ENCODE assay signal across 8 cellular contexts in the genomic region with DNA sequence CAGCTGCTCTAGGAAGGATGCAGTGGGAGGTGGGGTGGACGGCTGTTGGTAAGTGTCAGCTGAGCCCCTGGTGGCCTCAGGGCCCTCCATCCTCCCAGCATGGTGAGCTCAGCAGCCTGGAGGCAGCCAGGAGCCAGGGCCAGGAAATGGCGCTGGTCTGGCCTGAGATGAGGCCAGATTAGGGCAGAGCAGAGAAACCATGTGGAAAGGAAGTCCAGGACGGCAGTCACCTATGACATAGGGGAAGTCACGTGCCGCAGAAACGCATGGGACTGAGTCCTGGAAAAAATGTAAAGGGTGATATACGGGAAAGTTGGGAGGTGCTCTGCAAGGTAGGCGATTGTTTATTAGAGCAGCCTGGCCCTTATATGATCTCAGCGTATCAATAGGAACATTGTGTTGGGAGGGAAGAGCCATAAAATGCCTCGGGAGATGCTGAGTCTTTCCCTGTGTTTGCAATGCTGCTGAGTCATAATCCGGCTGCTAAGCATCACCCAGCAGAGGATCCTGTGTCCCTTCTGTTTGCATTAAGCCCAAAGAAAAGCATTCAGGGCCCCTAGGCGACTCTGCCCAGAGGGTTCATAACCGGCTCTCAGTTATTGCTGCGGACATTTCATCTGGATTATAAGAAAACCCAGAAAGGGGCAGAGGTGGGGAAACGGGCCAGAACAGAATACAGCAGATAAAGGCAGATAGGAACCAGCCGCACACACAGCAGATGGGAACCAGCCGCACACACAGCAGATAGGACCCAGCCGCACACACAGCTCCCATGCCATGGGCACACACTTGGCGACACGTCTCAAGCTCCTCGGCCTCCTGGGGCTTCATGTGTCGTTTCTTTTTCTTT. TPM values are rescaled to one million over a fixed set of nuclear protein-coding genes. Genes with fewer than 3 reads are reported as not detected.
DNase-seq lines count a peak whose midpoint lies in the region; ATAC-seq and TF ChIP-seq lines count a peak whose summit lies in the region.

No MANE protein-coding gene starts in this region.

- H3K4me3 Mint-ChIP-seq in brain: no peak overlapping the region

- H3K27me3 Mint-ChIP-seq in brain: no peaks in the 10 kb centered on the region

- no peaks in the 10 kb centered on the region for H3K9me3 Mint-ChIP-seq in brain

- DNase-seq in Ammon's horn (ENCODE audit: low spot score): peak; percentile 88
- peak; percentile 54 for DNase-seq in LNCaP clone FGC (ENCODE audit: low read depth)
- peak; percentile 97 for DNase-seq in islet precursor cell
- DNase-seq in stimulated activated CD4-positive, alpha-beta T cell treated with anti-CD3 and anti-CD28 coated beads, Interleukin-4, amount 100 ng/mL, for 4 hours: no peak
- no peak for DNase-seq in activated CD4-positive, alpha-beta T cell treated with anti-CD3 and anti-CD28 coated beads for 1 hour

- TF ChIP-seq CTCF in LNCaP clone FGC (IDR thresholded peaks at IDR 0.05; ENCODE audit: control insufficient read depth, extremely low read depth, insufficient read depth): no peak
- TF ChIP-seq CTCF in brain (conservative IDR thresholded peaks at IDR 0.05): no peak

- H3K36me3 Mint-ChIP-seq in brain: peaks cover 11% of the 10 kb centered on the region

- H3K27ac Mint-ChIP-seq in brain: peak overlapping the region; percentile 28 to 92 (median 62)

- no peak for ATAC-seq in HG02623 (IDR thresholded peaks at IDR 0.05; ENCODE audit: unreplicated experiment)
- no peak for ATAC-seq in GM21786 (IDR thresholded peaks at IDR 0.05; ENCODE audit: unreplicated experiment)

- H3K4me1 Mint-ChIP-seq in brain: peaks cover 15% of the 10 kb centered on the region

- no peak overlapping the region for H3K4me3 ChIP-seq in LNCaP clone FGC (ENCODE audit: low read depth, low read length)

RNA-seq across cellular contexts. Expression of gene B3GNT7, which starts 30.3 kb away (rescaled TPM):
- polyA plus RNA-seq in brain (ENCODE audit: insufficient read depth, low read depth, low replicate concordance): 3.4 TPM

Comparison
In these comparisons a context has a peak if more than half of its experiments do, and no peak if none do; other contexts are left out.
1. DNase-seq: peak in Ammon's horn (single experiment), LNCaP clone FGC (single experiment) and islet precursor cell (single experiment); none in stimulated activated CD4-positive, alpha-beta T cell treated with anti-CD3 and anti-CD28 coated beads, Interleukin-4, amount 100 ng/mL, for 4 hours (0 of 2) and activated CD4-positive, alpha-beta T cell treated with anti-CD3 and anti-CD28 coated beads for 1 hour (single experiment).